ENCODE assay signal across 8 cellular contexts in the genomic region with DNA sequence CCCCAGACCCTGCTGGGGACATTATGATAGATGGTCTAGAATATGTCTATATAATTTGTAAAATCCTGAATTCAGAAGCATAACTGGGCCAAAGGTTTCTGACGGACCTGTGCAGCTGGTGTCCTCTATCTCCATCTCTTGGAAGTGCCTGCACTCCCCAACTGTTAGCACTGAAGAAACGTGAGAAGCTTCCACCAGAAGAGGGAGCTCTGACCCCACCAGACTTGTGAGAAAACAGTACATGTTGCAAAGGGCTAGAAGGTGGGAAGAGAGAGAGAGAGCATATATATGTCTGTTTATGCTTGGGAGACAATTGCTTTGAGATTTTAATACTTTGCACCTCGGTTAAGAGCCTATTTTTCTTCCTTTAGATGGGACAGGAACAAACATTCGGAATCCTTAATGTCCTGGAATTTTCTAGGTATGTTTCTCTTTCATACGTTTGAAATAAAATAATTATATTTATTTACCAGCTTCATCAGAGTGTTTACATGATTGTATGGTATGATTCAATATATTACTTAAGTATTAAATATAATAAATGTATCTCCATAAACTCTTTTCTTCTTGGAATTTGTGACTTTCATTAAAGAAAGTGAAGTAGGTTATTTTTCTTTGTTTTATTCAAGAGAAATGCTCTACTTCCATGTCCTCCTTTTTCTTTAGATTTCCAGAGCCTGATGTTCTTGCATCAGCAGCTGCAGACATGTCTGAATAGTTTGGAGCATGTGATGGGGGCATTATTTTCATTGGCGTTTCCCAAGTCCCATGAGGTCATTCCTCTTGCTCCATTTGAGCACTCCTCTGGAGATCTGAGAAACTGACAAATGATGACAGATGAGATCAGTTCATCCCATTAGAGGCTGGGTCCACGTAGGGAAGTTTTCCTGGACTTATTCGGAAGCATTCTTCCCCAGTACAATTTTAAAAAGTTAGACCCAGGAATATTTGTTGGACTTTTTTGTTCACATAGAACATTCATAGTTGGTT.
DNase-seq lines count a peak whose midpoint lies in the region; ATAC-seq and TF ChIP-seq lines count a peak whose summit lies in the region.

No MANE protein-coding gene starts in this region.

- peak; percentile 79 for TF ChIP-seq CTCF in GM12874 (IDR thresholded peaks at IDR 0.05; ENCODE audit: insufficient read depth, low read depth, low read length)

- DNase-seq in NCI-H510A (lab: John Stamatoyannopoulos, UW) (peak; percentile 75), cerebellar nuclear complex (lab: John Stamatoyannopoulos, UW) (peak; percentile 60 to 95), left kidney (ENCODE audit: low read depth, low spot score) (peak; percentile 97)
- DNase-seq in activated CD4-positive, alpha-beta T cell treated with anti-CD3 and anti-CD28 coated beads for 1 hour, result peak; percentile 57
- peak; percentile 57 to 59 for DNase-seq in stimulated activated CD4-positive, alpha-beta T cell treated with anti-CD3 and anti-CD28 coated beads, Interleukin-4, amount 100 ng/mL, for 48 hours (ENCODE audit: low read depth in 2 of 2)

- peak; percentile 64 for ATAC-seq in HG03342 (IDR thresholded peaks at IDR 0.05; ENCODE audit: unreplicated experiment)
- no peak for ATAC-seq in HG03135 (IDR thresholded peaks at IDR 0.05; ENCODE audit: unreplicated experiment)
